8 cellular contexts compared by ENCODE assay signal in genomic region chr9:136728548-136729123, GRCh38. TPM values are rescaled to one million over a fixed set of nuclear protein-coding genes. Genes with fewer than 3 reads are reported as not detected.
DNase-seq lines count a peak whose midpoint lies in the region; ATAC-seq, FAIRE-seq and TF ChIP-seq lines count a peak whose summit lies in the region.

No MANE protein-coding gene starts in this region.

- TF ChIP-seq RAD21 in A549 (conservative IDR thresholded peaks at IDR 0.05 in 1 of 2, IDR thresholded peaks at IDR 0.05 in 1 of 2) = no peak

- TF ChIP-seq POLR2A in A549 (IDR thresholded peaks at IDR 0.05; ENCODE audit: low read length) (peak; percentile 27; the same call in 1 of the 2 replicates), GM18505 (IDR thresholded peaks at IDR 0.05; ENCODE audit: borderline replicate concordance, extremely low read depth, insufficient read depth, insufficient read length) (no peak)

- CTCF ChIA-PET in A549 (lab: Yijun Ruan, JAX) = interaction anchor here (0.6 to 6.0 kb wide), 33 partner anchors 9 to 467 kb away, joined by 3 to 50 read pairs (median 5); partner anchors contain the start of genes DIPK1B, LCN10, LCN15 and LCN6

- peak overlapping the region; percentile 98 for H3K18ac ChIP-seq in neuronal stem cell (ENCODE audit: low read length)

- peak overlapping the region; percentile 9 for H2BK5ac ChIP-seq in neuronal stem cell (ENCODE audit: low read length)

- POLR2A ChIA-PET in A549 (lab: Yijun Ruan, JAX) = interaction anchor here (0.5 to 2.7 kb wide), 25 partner anchors 8 to 366 kb away, joined by 3 to 30 read pairs (median 4); partner anchors contain the start of genes AJM1, DIPK1B, LCN10 and RABL6

- H3K27me3 ChIP-seq in neuronal stem cell (ENCODE audit: control insufficient read depth in 3 of 3, insufficient read depth in 3 of 3, low read depth in 1 of 3, low read length in 3 of 3) = peaks cover 0 to 14% (median 3%) of the 10 kb centered on the region in 3 experiments

- H3K4me1 ChIP-seq in A549 (peaks cover 36% of the 10 kb centered on the region), neuronal stem cell (ENCODE audit: control insufficient read depth in 2 of 2, insufficient read depth in 1 of 2, low read depth in 1 of 2, low read length in 2 of 2) (peaks cover 13 to 24% of the 10 kb centered on the region in 2 donors)

- peak overlapping the region; percentile 97 for H3K9ac ChIP-seq in neuronal stem cell (ENCODE audit: low read depth, low read length, poor library complexity)

- peak overlapping the region; percentile 8 for H2BK15ac ChIP-seq in neuronal stem cell (ENCODE audit: low read length)

- no peak overlapping the region for H2BK120ac ChIP-seq in neuronal stem cell (ENCODE audit: low read depth, low read length)

- H3K79me1 ChIP-seq in neuronal stem cell (ENCODE audit: low read depth, low read length) = peaks cover 14% of the 10 kb centered on the region

- peak; percentile 57 to 72 for ATAC-seq in A549
- ATAC-seq in GM18505 (IDR thresholded peaks at IDR 0.05; ENCODE audit: unreplicated experiment) = peak; percentile 28
- ATAC-seq in HG03039 (IDR thresholded peaks at IDR 0.05; ENCODE audit: unreplicated experiment) = peak; percentile 19

- peak overlapping the region; percentile 100 for H3K23ac ChIP-seq in neuronal stem cell (ENCODE audit: low read depth, low read length, poor library complexity)

- H3K9me3 ChIP-seq in A549 = no peaks in the 10 kb centered on the region
- peaks cover 0 to 3% of the 10 kb centered on the region in 2 donors for H3K9me3 ChIP-seq in neuronal stem cell (replicated peaks in 1 of 2; ENCODE audit: control insufficient read depth in 2 of 2, insufficient read depth in 1 of 2, low read depth in 1 of 2, low read length in 2 of 2)

- DNase-seq in A549 (ENCODE audit: low read depth in 1 of 2, low spot score in 1 of 2) (peak in 1 of 2 experiments; percentile 56), UCSD-AML1 (lab: John Stamatoyannopoulos, UW; ENCODE audit: unreplicated experiment) (peak; percentile 39), fibroblast of pulmonary artery (ENCODE audit: low read depth) (no peak), neuronal stem cell (ENCODE audit: low spot score) (no peak), SHP77 treated with DMSO at 0.1 percent for 48 hours (lab: John Stamatoyannopoulos, UW) (no peak)
- no peak for DNase-seq in stimulated activated CD4-positive, alpha-beta T cell treated with anti-CD3 and anti-CD28 coated beads, Interleukin-1b, Interleukin-23, amount 100 ng/mL, for 48 hours

- WGBS in A549 (ENCODE audit: missing lambda C conversion rate) = 0% methylated on average over 3 of the region's 53 CpGs
- no CpG with 5 or more reads among the region's 53 CpGs for WGBS in neuronal stem cell (ENCODE audit: extremely low coverage in 2 of 2, insufficient read length in 2 of 2, insufficient replicate concordance in 1 of 2), 2 donors

- H3K4ac ChIP-seq in neuronal stem cell (ENCODE audit: low read length) = peak overlapping the region; percentile 38

- H3K4me2 ChIP-seq in A549 = peak overlapping the region; percentile 97
- H3K4me2 ChIP-seq in neuronal stem cell (ENCODE audit: insufficient read depth, low read length, poor library complexity, severe bottlenecking) = peak overlapping the region; percentile 99

- no peak for FAIRE-seq in A549 (lab: Jason Lieb, UNC)

- peak overlapping the region; percentile 76 for H3K14ac ChIP-seq in neuronal stem cell (ENCODE audit: low read length)

- H2BK12ac ChIP-seq in neuronal stem cell (ENCODE audit: low read length) = peak overlapping the region; percentile 49

- H3K4me3 ChIP-seq in A549 (peak overlapping the region; percentile 91), fibroblast of pulmonary artery (replicated peaks; ENCODE audit: low read depth, low read length) (peak overlapping the region; percentile 98), neuronal stem cell (ENCODE audit: low read length in 2 of 2) (peak overlapping the region; percentile 93 to 99)

- peak overlapping the region; percentile 6 for H2AK5ac ChIP-seq in neuronal stem cell (ENCODE audit: low read depth, low read length)

- TF ChIP-seq CTCF in A549 (IDR thresholded peaks at IDR 0.05) (no peak), fibroblast of pulmonary artery (IDR thresholded peaks at IDR 0.05; ENCODE audit: low read length, missing control alignments) (no peak)

- no peak overlapping the region for H4K91ac ChIP-seq in neuronal stem cell (ENCODE audit: low read depth, low read length, poor library complexity)

- H4K8ac ChIP-seq in neuronal stem cell (ENCODE audit: low read depth, low read length) = peak overlapping the region; percentile 26

- peak overlapping the region; percentile 98 for H2AFZ ChIP-seq in neuronal stem cell (ENCODE audit: low read length)

- H3K27ac ChIP-seq in A549 = peak overlapping the region; percentile 99 to 100
- no peak overlapping the region for H3K27ac ChIP-seq in neuronal stem cell (replicated peaks; ENCODE audit: low read length)

- peaks cover 26 to 34% of the 10 kb centered on the region in 2 donors for H3K36me3 ChIP-seq in neuronal stem cell (replicated peaks in 1 of 2; ENCODE audit: control insufficient read depth in 2 of 2, insufficient read depth in 2 of 2, low read length in 2 of 2)

- no peak for TF ChIP-seq EP300 in A549 (IDR thresholded peaks at IDR 0.05)

TF ChIP-seq in A549, 52 proteins besides CTCF, POLR2A, EP300 and RAD21 (continues in another document):
- TF ChIP-seq GATA3 (IDR thresholded peaks at IDR 0.05; ENCODE audit: borderline replicate concordance) = 0 out of 2 replicates have a peak, but pooled peaks have one; percentile 16
- TF ChIP-seq, protein P1, sequence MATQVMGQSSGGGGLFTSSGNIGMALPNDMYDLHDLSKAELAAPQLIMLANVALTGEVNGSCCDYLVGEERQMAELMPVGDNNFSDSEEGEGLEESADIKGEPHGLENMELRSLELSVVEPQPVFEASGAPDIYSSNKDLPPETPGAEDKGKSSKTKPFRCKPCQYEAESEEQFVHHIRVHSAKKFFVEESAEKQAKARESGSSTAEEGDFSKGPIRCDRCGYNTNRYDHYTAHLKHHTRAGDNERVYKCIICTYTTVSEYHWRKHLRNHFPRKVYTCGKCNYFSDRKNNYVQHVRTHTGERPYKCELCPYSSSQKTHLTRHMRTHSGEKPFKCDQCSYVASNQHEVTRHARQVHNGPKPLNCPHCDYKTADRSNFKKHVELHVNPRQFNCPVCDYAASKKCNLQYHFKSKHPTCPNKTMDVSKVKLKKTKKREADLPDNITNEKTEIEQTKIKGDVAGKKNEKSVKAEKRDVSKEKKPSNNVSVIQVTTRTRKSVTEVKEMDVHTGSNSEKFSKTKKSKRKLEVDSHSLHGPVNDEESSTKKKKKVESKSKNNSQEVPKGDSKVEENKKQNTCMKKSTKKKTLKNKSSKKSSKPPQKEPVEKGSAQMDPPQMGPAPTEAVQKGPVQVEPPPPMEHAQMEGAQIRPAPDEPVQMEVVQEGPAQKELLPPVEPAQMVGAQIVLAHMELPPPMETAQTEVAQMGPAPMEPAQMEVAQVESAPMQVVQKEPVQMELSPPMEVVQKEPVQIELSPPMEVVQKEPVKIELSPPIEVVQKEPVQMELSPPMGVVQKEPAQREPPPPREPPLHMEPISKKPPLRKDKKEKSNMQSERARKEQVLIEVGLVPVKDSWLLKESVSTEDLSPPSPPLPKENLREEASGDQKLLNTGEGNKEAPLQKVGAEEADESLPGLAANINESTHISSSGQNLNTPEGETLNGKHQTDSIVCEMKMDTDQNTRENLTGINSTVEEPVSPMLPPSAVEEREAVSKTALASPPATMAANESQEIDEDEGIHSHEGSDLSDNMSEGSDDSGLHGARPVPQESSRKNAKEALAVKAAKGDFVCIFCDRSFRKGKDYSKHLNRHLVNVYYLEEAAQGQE (IDR thresholded peaks at IDR 0.05) = no peak
- TF ChIP-seq RNF2 (IDR thresholded peaks at IDR 0.05; ENCODE audit: borderline replicate concordance, low read depth) = peak; percentile 68; the same call in 1 of the 2 replicates
- TF ChIP-seq NFE2L2 (conservative IDR thresholded peaks at IDR 0.05; ENCODE audit: low read length) = no peak

RNA-seq across cellular contexts. Expression of gene LCN10, which starts 14.1 kb away (rescaled TPM):
- polyA plus RNA-seq in A549 (2011; rRNA removed) = not detected in 2 replicates
- not detected in 2 replicates for polyA plus RNA-seq in A549 (2012; cell fraction: cytosol; rRNA removed)
- not detected in 2 replicates for polyA plus RNA-seq in A549 (2012; cell fraction: nucleus; rRNA removed)
- polyA plus RNA-seq in A549 (2017; fragmentation: RNase III; extraction: RNeasy Plus Mini Kit Qiagen cat#74134 plus additional on column Dnase treatment) = not detected in 3 replicates
- polyA minus RNA-seq in A549 (2011; rRNA and poly(A)+ RNA removed) = not detected in 2 replicates
- polyA plus RNA-seq in neuronal stem cell (2013, experiment 1 of 2) = 0.10 TPM
- polyA plus RNA-seq in neuronal stem cell (2013, experiment 2 of 2) = 0.12 TPM

RNA-seq across cellular contexts. Expression of gene DIPK1B, which starts 16.3 kb away (rescaled TPM):
- polyA plus RNA-seq in A549 (2011; rRNA removed) = 6.7 and 8.8 TPM in 2 replicates
- 15.7 and 24.3 TPM in 2 replicates for polyA plus RNA-seq in A549 (2012; cell fraction: cytosol; rRNA removed)
- 36.4 and 49.4 TPM in 2 replicates for polyA plus RNA-seq in A549 (2012; cell fraction: nucleus; rRNA removed)
- polyA plus RNA-seq in A549 (2017; fragmentation: RNase III; extraction: RNeasy Plus Mini Kit Qiagen cat#74134 plus additional on column Dnase treatment) = 6.0 to 8.2 TPM (median 6.7 TPM) in 3 replicates
- 4.8 and 7.3 TPM in 2 replicates for polyA minus RNA-seq in A549 (2011; rRNA and poly(A)+ RNA removed)
- polyA plus RNA-seq in neuronal stem cell (2013, experiment 1 of 2) = 40.0 TPM
- polyA plus RNA-seq in neuronal stem cell (2013, experiment 2 of 2) = 39.1 TPM

RNA-seq across cellular contexts. Expression of gene LCN6, which starts 19.7 kb away (rescaled TPM):
- polyA plus RNA-seq in A549 (2011; rRNA removed) (not detected in 2 replicates), A549 (2017; fragmentation: RNase III; extraction: RNeasy Plus Mini Kit Qiagen cat#74134 plus additional on column Dnase treatment) (not detected in 3 replicates)
- polyA plus RNA-seq in A549 (2012; cell fraction: cytosol; rRNA removed) = not detected in 2 replicates
- not detected in 2 replicates for polyA plus RNA-seq in A549 (2012; cell fraction: nucleus; rRNA removed)
- not detected in 2 replicates for polyA minus RNA-seq in A549 (2011; rRNA and poly(A)+ RNA removed)
- not detected for polyA plus RNA-seq in neuronal stem cell (2013, experiment 1 of 2)
- polyA plus RNA-seq in neuronal stem cell (2013, experiment 2 of 2) = not detected

RNA-seq across cellular contexts. Expression of gene LCN8, which starts 29.4 kb away (rescaled TPM):
- polyA plus RNA-seq in A549 (2011; rRNA removed) (not detected in 2 replicates), A549 (2017; fragmentation: RNase III; extraction: RNeasy Plus Mini Kit Qiagen cat#74134 plus additional on column Dnase treatment) (not detected in 3 replicates)
- polyA plus RNA-seq in A549 (2012; cell fraction: cytosol; rRNA removed) = not detected in 2 replicates
- 0.05 TPM in 1 of 2 replicates, not detected in the other for polyA plus RNA-seq in A549 (2012; cell fraction: nucleus; rRNA removed)
- not detected in 2 replicates for polyA minus RNA-seq in A549 (2011; rRNA and poly(A)+ RNA removed)
- not detected for polyA plus RNA-seq in neuronal stem cell (2013, experiment 1 of 2)
- polyA plus RNA-seq in neuronal stem cell (2013, experiment 2 of 2) = not detected

RNA-seq across cellular contexts. Expression of gene LCN15, which starts 35.7 kb away (rescaled TPM):
- polyA plus RNA-seq in A549 (2011; rRNA removed) (0.10 and 0.24 TPM in 2 replicates), A549 (2017; fragmentation: RNase III; extraction: RNeasy Plus Mini Kit Qiagen cat#74134 plus additional on column Dnase treatment) (0.07 to 0.09 TPM in 2 of 3 replicates, not detected in the other)
- 0.05 and 0.08 TPM in 2 replicates for polyA plus RNA-seq in A549 (2012; cell fraction: cytosol; rRNA removed)
- polyA plus RNA-seq in A549 (2012; cell fraction: nucleus; rRNA removed) = 0.18 and 0.20 TPM in 2 replicates
- not detected in 2 replicates for polyA minus RNA-seq in A549 (2011; rRNA and poly(A)+ RNA removed)
- polyA plus RNA-seq in neuronal stem cell (2013, experiment 1 of 2) = 0.03 TPM
- polyA plus RNA-seq in neuronal stem cell (2013, experiment 2 of 2) = 0.08 TPM
